ENCODE assay signal across 15 cellular contexts in the genomic region with DNA sequence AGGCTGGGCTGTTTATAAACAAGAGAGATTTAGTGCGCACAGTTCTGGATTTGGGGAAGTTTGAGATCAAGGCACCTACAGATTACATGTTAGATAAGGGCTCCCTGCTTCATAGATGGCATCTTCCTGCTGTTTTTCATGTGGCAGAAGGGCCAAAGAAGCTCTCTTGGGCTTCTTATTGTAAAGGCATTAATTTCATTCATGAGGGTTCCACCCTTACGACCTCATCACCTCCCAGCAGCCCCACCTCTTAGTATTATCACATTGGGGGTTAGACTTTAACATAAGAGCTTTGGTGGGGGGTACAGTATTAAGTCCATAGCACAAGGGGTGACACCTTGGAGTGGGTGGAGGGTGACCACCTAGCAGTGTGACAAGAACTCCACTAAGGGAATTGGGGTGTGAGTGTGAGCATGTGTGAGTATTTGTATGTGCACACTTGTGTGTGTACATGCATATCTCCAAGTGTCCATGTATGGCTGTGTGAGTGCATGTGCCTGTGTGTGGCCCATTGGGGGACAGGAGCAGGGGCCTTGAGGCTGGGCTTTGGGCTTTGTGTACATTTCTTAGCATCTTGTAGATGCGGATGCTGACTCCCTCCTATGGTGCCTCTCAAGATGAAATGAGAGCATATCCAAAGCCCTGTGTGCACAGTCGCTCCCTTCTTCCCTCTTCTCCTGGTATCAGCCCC. TPM values are rescaled to one million over a fixed set of nuclear protein-coding genes. Genes with fewer than 3 reads are reported as not detected.
DNase-seq lines count a peak whose midpoint lies in the region; ATAC-seq and TF ChIP-seq lines count a peak whose summit lies in the region.
"Had no signal": no experiment of that assay in that cellular context is flagged by ENCODE, and none has a peak within 500 bp of the region (broad histone marks: within the 10 kb centered on the region; RNA-seq: fewer than 3 reads in every experiment).

No MANE protein-coding gene starts in this region.

- no peaks in the 10 kb centered on the region for H3K27me3 Mint-ChIP-seq in activated naive CD8-positive, alpha-beta T cell treated with anti-CD3 and anti-CD28 coated beads for 36 hours
- H3K27me3 Mint-ChIP-seq: activated B cell treated with CpG ODN at 0.5 μM for 24 hours had no signal

- TF ChIP-seq POLR2A in heart left ventricle (IDR thresholded peaks at IDR 0.05) = no peak
- TF ChIP-seq POLR2A in upper lobe of left lung (IDR thresholded peaks at IDR 0.05) = no peak

- H3K4me1 Mint-ChIP-seq in activated naive CD8-positive, alpha-beta T cell treated with anti-CD3 and anti-CD28 coated beads for 36 hours = peaks cover 93% of the 10 kb centered on the region

- peaks cover 49% of the 10 kb centered on the region for H3K79me1 ChIP-seq in mesendoderm (ENCODE audit: low read length)

- no peak overlapping the region for H3K4me2 ChIP-seq in mesendoderm (ENCODE audit: low read length)

- H3K23ac ChIP-seq in mesendoderm (ENCODE audit: low read length) = peak overlapping the region; percentile 8

- intact Hi-C loops in heart left ventricle (cut with DNase I) (loop anchor here in 3 of 10 donors (5.0 to 10.0 kb wide), 2 partner anchors 41 to 52 kb away; a partner anchor contains a TSS), cardiac septum (cut with DNase I) (no loop called here)

- H3K36me3 Mint-ChIP-seq in activated naive CD8-positive, alpha-beta T cell treated with anti-CD3 and anti-CD28 coated beads for 36 hours = peaks cover 11% of the 10 kb centered on the region

- no peaks in the 10 kb centered on the region for H3K36me3 ChIP-seq in heart left ventricle
- no peaks in the 10 kb centered on the region for H3K36me3 ChIP-seq in mesendoderm (ENCODE audit: control insufficient read depth, insufficient read depth, low read length)
- H3K36me3 ChIP-seq in upper lobe of left lung = no peaks in the 10 kb centered on the region

- H3K9me3 Mint-ChIP-seq in activated naive CD8-positive, alpha-beta T cell treated with anti-CD3 and anti-CD28 coated beads for 36 hours = peaks cover 4% of the 10 kb centered on the region

- no peak overlapping the region for H2BK5ac ChIP-seq in mesendoderm (ENCODE audit: low read length)

- 80 to 90% (median 82%) methylated on average over 4 of the region's 4 CpGs for WGBS in heart left ventricle, 4 donors
- WGBS in mesendoderm (ENCODE audit: extremely low coverage, insufficient coverage, low lambda C conversion rate) = no CpG with 5 or more reads among the region's 4 CpGs
- 68 to 77% methylated on average over 4 of the region's 4 CpGs for WGBS in upper lobe of left lung, 2 donors

- no peak overlapping the region for H3K4me3 Mint-ChIP-seq in activated naive CD8-positive, alpha-beta T cell treated with anti-CD3 and anti-CD28 coated beads for 36 hours
- H3K4me3 Mint-ChIP-seq: activated B cell treated with CpG ODN at 0.5 μM for 24 hours; activated T-cell treated with anti-CD3 and anti-CD28 coated beads, Interleukin-2, amount 50 U/mL, for 4 hours had no signal

- H4K8ac ChIP-seq in mesendoderm (ENCODE audit: low read depth, low read length) = no peak overlapping the region

- H3K27me3 ChIP-seq in heart left ventricle = no peaks in the 10 kb centered on the region
- no peaks in the 10 kb centered on the region for H3K27me3 ChIP-seq in mesendoderm (ENCODE audit: insufficient read depth, low read length, poor library complexity)
- H3K27me3 ChIP-seq in upper lobe of left lung = no peaks in the 10 kb centered on the region

- H3K9me3 ChIP-seq in heart left ventricle (peaks cover 0 to 5% (median under 1%) of the 10 kb centered on the region in 12 donors), upper lobe of left lung (no peaks in the 10 kb centered on the region)

- TF ChIP-seq CTCF in heart left ventricle (IDR thresholded peaks at IDR 0.05) (no peak), upper lobe of left lung (IDR thresholded peaks at IDR 0.05) (no peak)

- no peak overlapping the region for H3K18ac ChIP-seq in mesendoderm (ENCODE audit: low read length)

- H3K4ac ChIP-seq in mesendoderm (ENCODE audit: low read depth, low read length) = no peak overlapping the region

- no peak overlapping the region for H2AK5ac ChIP-seq in mesendoderm (ENCODE audit: low read length)

- no peak for DNase-seq in heart left ventricle
- DNase-seq in cardiac septum (ENCODE audit: low spot score) = no peak
- no peak for DNase-seq in activated naive CD8-positive, alpha-beta T cell treated with anti-CD3 and anti-CD28 coated beads for 36 hours
- DNase-seq in mesendoderm = no peak
- no peak for DNase-seq in upper lobe of left lung
- DNase-seq in NCI-H1694 treated with DMSO at 0.1 percent for 48 hours (lab: John Stamatoyannopoulos, UW) = no peak
- no peak for DNase-seq in NK-92 (lab: John Stamatoyannopoulos, UW; ENCODE audit: unreplicated experiment)
- DNase-seq: activated B cell treated with CpG ODN at 0.5 μM for 24 hours; activated T-cell treated with anti-CD3 and anti-CD28 coated beads, Interleukin-2, amount 50 U/mL, for 4 hours; DMS79 treated with DMSO at 0.1 percent for 48 hours; hypothalamus; nucleus accumbens; stimulated activated CD4-positive, alpha-beta T cell treated with anti-CD3 and anti-CD28 coated beads, Interleukin-15, amount 100 ng/mL, for 24 hours had no signal

- peak overlapping the region; percentile 35 for H3K27ac Mint-ChIP-seq in activated naive CD8-positive, alpha-beta T cell treated with anti-CD3 and anti-CD28 coated beads for 36 hours

- no peak overlapping the region for H4K5ac ChIP-seq in mesendoderm (ENCODE audit: low read length)

- peak overlapping the region in 11 of 12 donors; percentile 57 to 83 (median 66) for H3K27ac ChIP-seq in heart left ventricle
- H3K27ac ChIP-seq in mesendoderm (ENCODE audit: low read depth, low read length) = no peak overlapping the region
- peak overlapping the region; percentile 70 to 88 (median 82) for H3K27ac ChIP-seq in upper lobe of left lung
- H3K27ac ChIP-seq: epithelial cell of prostate had no signal

- H2BK120ac ChIP-seq in mesendoderm (ENCODE audit: low read depth, low read length) = no peak overlapping the region

- ATAC-seq in heart left ventricle (no peak), upper lobe of left lung (ENCODE audit: low FRiP score in 2 of 2) (no peak), HG03139 (IDR thresholded peaks at IDR 0.05; ENCODE audit: unreplicated experiment) (no peak)
- ATAC-seq: activated T-cell treated with anti-CD3 and anti-CD28 coated beads, Interleukin-2, amount 50 U/mL, for 4 hours had no signal

- no peak for TF ChIP-seq EP300 in upper lobe of left lung (IDR thresholded peaks at IDR 0.05)

- H3K9ac ChIP-seq in mesendoderm (ENCODE audit: low read length) = no peak overlapping the region

- no peak overlapping the region for H3K4me3 ChIP-seq in heart left ventricle
- H3K4me3 ChIP-seq in mesendoderm (ENCODE audit: low read length) = no peak overlapping the region
- no peak overlapping the region for H3K4me3 ChIP-seq in upper lobe of left lung

- no peak overlapping the region for H2BK15ac ChIP-seq in mesendoderm (replicated peaks; ENCODE audit: low read depth)

- peaks cover 33 to 100% (median 87%) of the 10 kb centered on the region in 12 donors for H3K4me1 ChIP-seq in heart left ventricle
- H3K4me1 ChIP-seq in mesendoderm (ENCODE audit: control insufficient read depth, low read depth, low read length) = peaks cover 45% of the 10 kb centered on the region
- peaks cover 94 to 98% (median 97%) of the 10 kb centered on the region in 4 donors for H3K4me1 ChIP-seq in upper lobe of left lung

- peak overlapping the region; percentile 50 for H3K56ac ChIP-seq in mesendoderm (ENCODE audit: low read length)

- H3K79me2 ChIP-seq in mesendoderm (ENCODE audit: control insufficient read depth, insufficient read depth, low read length) = peaks cover 89% of the 10 kb centered on the region

RNA-seq across cellular contexts. Expression of a gene that starts 42.7 kb away (rescaled TPM):
- 10 to 100 TPM; 24.0 to 51.1 (median 29.3) TPM for total RNA-seq in heart left ventricle
- 10 to 100 TPM; 12.6 to 22.4 TPM for polyA plus RNA-seq in heart left ventricle
- total RNA-seq in cardiac septum = 24.3 TPM
- total RNA-seq in activated naive CD8-positive, alpha-beta T cell treated with anti-CD3 and anti-CD28 coated beads for 36 hours = 10 to 100 TPM; 28.3 to 32.0 TPM
- polyA plus RNA-seq in mesendoderm (2013, experiment 1 of 2) = 26.5 TPM
- polyA plus RNA-seq in mesendoderm (2013, experiment 2 of 2) = 26.2 TPM
- 100 to 1,000 TPM in 1 of 6 donors, 10 to 100 TPM in 5; 47.1 to 105 (median 68.6) TPM for total RNA-seq in upper lobe of left lung
